Comparison of ENCODE assay signal across 10 cellular contexts in genomic region chr10:97851341-97852001, GRCh38. TPM values are rescaled to one million over a fixed set of nuclear protein-coding genes. Genes with fewer than 3 reads are reported as not detected.
DNase-seq lines count a peak whose midpoint lies in the region; ATAC-seq and TF ChIP-seq lines count a peak whose summit lies in the region.
"Had no signal": no experiment of that assay in that cellular context is flagged by ENCODE, and none has a peak within 500 bp of the region (broad histone marks: within the 10 kb centered on the region; RNA-seq: fewer than 3 reads in every experiment).

No MANE protein-coding gene starts in this region.

- intact Hi-C loops in CD14-positive monocyte (cut with micrococcal nuclease) (no loop called here), aorta (cut with DNase I) (loop anchor here in 1 of 2 donors (5.0 kb wide), 1 partner anchor 49 kb away; no protein-coding TSS in a partner anchor)
- intact Hi-C loops in activated naive CD4-positive, alpha-beta T cell treated with anti-CD3 and anti-CD28 coated beads for 36 hours (cut with micrococcal nuclease), result loop anchor here (5.0 kb wide), 1 partner anchor 286 kb away; no protein-coding TSS in a partner anchor
- intact Hi-C loops in activated T-helper 1 cell treated with anti-CD3 and anti-CD28 coated beads, Interleukin-12 subunit alpha, Interleukin-12 subunit beta, Interleukin-2, Interleukin-4 antibody, amounts not matched to agents 30 ng/mL and 10 ng/mL and 1 ng/mL, durations not matched to agents 14 hours and 24 hours and 36 hours (cut with micrococcal nuclease), result loop anchor here (2.0 kb wide), 1 partner anchor 115 kb away; the partner anchor contains the start of gene ZFYVE27

- peaks cover 44 to 70% (median 55%) of the 10 kb centered on the region in 3 donors for H3K27me3 Mint-ChIP-seq in CD14-positive monocyte (ENCODE audit: low read depth in 3 of 3)
- H3K27me3 Mint-ChIP-seq in activated naive CD4-positive, alpha-beta T cell treated with anti-CD3 and anti-CD28 coated beads for 36 hours (ENCODE audit: low read depth), result no peaks in the 10 kb centered on the region
- peaks cover 15% of the 10 kb centered on the region for H3K27me3 Mint-ChIP-seq in activated T-helper 1 cell treated with anti-CD3 and anti-CD28 coated beads, Interleukin-12 subunit alpha, Interleukin-12 subunit beta, Interleukin-2, Interleukin-4 antibody, amounts not matched to agents 30 ng/mL and 10 ng/mL and 1 ng/mL, durations not matched to agents 14 hours and 24 hours and 36 hours (ENCODE audit: insufficient read depth)

- H3K4me1 ChIP-seq in aorta (ENCODE audit: control insufficient read depth in 1 of 2, insufficient read depth in 2 of 2, low read length in 2 of 2), result no peaks in the 10 kb centered on the region

- DNase-seq in CD14-positive monocyte (ENCODE audit: low spot score) (peak; percentile 11), NCI-H1694 (lab: John Stamatoyannopoulos, UW) (peak; percentile 88), middle frontal gyrus (ENCODE audit: extremely low spot score, low spot score) (peak; percentile 64), COLO668 (lab: John Stamatoyannopoulos, UW; ENCODE audit: unreplicated experiment) (no peak), aorta (no peak)
- DNase-seq in activated naive CD4-positive, alpha-beta T cell treated with anti-CD3 and anti-CD28 coated beads for 36 hours, result peak; percentile 63
- no peak for DNase-seq in activated T-helper 1 cell treated with anti-CD3 and anti-CD28 coated beads, Interleukin-12 subunit alpha, Interleukin-12 subunit beta, Interleukin-2, Interleukin-4 antibody, amounts not matched to agents 30 ng/mL and 10 ng/mL and 1 ng/mL, durations not matched to agents 14 hours and 24 hours and 36 hours (ENCODE audit: low spot score)
- DNase-seq in activated CD8-positive, alpha-beta memory T cell treated with anti-CD3 and anti-CD28 coated beads, Interleukin-2, amount 50 U/mL, for 4 hours, result no peak

- H3K27me3 ChIP-seq in aorta (ENCODE audit: control insufficient read depth in 1 of 2, insufficient read depth in 2 of 2, low read length in 1 of 2), result no peaks in the 10 kb centered on the region

- CTCF ChIA-PET in activated naive CD4-positive, alpha-beta T cell treated with anti-CD3 and anti-CD28 coated beads for 36 hours (lab: Charles Lee), result interaction anchor here (0.6 to 2.6 kb wide), 3 partner anchors 10 to 58 kb away, joined by 3 to 11 read pairs (median 3); no protein-coding TSS in a partner anchor

- peaks cover 11% of the 10 kb centered on the region for H3K4me1 Mint-ChIP-seq in CD14-positive monocyte
- H3K4me1 Mint-ChIP-seq in activated naive CD4-positive, alpha-beta T cell treated with anti-CD3 and anti-CD28 coated beads for 36 hours (ENCODE audit: low read depth), result peaks cover 34% of the 10 kb centered on the region
- peaks cover 31% of the 10 kb centered on the region for H3K4me1 Mint-ChIP-seq in activated T-helper 1 cell treated with anti-CD3 and anti-CD28 coated beads, Interleukin-12 subunit alpha, Interleukin-12 subunit beta, Interleukin-2, Interleukin-4 antibody, amounts not matched to agents 30 ng/mL and 10 ng/mL and 1 ng/mL, durations not matched to agents 14 hours and 24 hours and 36 hours (ENCODE audit: low read depth)

- WGBS in aorta, 2 donors, result 75 to 83% methylated on average over 7 of the region's 7 CpGs

- no peak overlapping the region for H3K27ac ChIP-seq in aorta (ENCODE audit: low read depth in 1 of 2, low read length in 2 of 2)

- no peaks in the 10 kb centered on the region for H3K9me3 ChIP-seq in aorta (ENCODE audit: control insufficient read depth, low read length)

- peak overlapping the region in 1 of 2 donors; percentile 78 for H3K4me3 Mint-ChIP-seq in CD14-positive monocyte
- H3K4me3 Mint-ChIP-seq in activated naive CD4-positive, alpha-beta T cell treated with anti-CD3 and anti-CD28 coated beads for 36 hours, result no peak overlapping the region
- no peak overlapping the region for H3K4me3 Mint-ChIP-seq in activated T-helper 1 cell treated with anti-CD3 and anti-CD28 coated beads, Interleukin-12 subunit alpha, Interleukin-12 subunit beta, Interleukin-2, Interleukin-4 antibody, amounts not matched to agents 30 ng/mL and 10 ng/mL and 1 ng/mL, durations not matched to agents 14 hours and 24 hours and 36 hours
- H3K4me3 Mint-ChIP-seq: dendritic cell treated with granulocyte-macrophage colony-stimulating factor and Interleukin-4, amounts not matched to agents 40 ng/mL and 50 ng/mL, for 4 days had no signal

- TF ChIP-seq CTCF in CD14-positive monocyte (IDR thresholded peaks at IDR 0.05), result no peak

- peaks cover 0 to 17% (median 2%) of the 10 kb centered on the region in 7 donors for H3K9me3 Mint-ChIP-seq in CD14-positive monocyte
- no peaks in the 10 kb centered on the region for H3K9me3 Mint-ChIP-seq in activated naive CD4-positive, alpha-beta T cell treated with anti-CD3 and anti-CD28 coated beads for 36 hours
- no peaks in the 10 kb centered on the region for H3K9me3 Mint-ChIP-seq in activated T-helper 1 cell treated with anti-CD3 and anti-CD28 coated beads, Interleukin-12 subunit alpha, Interleukin-12 subunit beta, Interleukin-2, Interleukin-4 antibody, amounts not matched to agents 30 ng/mL and 10 ng/mL and 1 ng/mL, durations not matched to agents 14 hours and 24 hours and 36 hours
- H3K9me3 Mint-ChIP-seq: dendritic cell treated with granulocyte-macrophage colony-stimulating factor and Interleukin-4, amounts not matched to agents 40 ng/mL and 50 ng/mL, for 4 days; neural crest cell had no signal

- H3K27ac Mint-ChIP-seq in CD14-positive monocyte, result no peak overlapping the region
- no peak overlapping the region for H3K27ac Mint-ChIP-seq in activated naive CD4-positive, alpha-beta T cell treated with anti-CD3 and anti-CD28 coated beads for 36 hours
- no peak overlapping the region for H3K27ac Mint-ChIP-seq in activated T-helper 1 cell treated with anti-CD3 and anti-CD28 coated beads, Interleukin-12 subunit alpha, Interleukin-12 subunit beta, Interleukin-2, Interleukin-4 antibody, amounts not matched to agents 30 ng/mL and 10 ng/mL and 1 ng/mL, durations not matched to agents 14 hours and 24 hours and 36 hours
- H3K27ac Mint-ChIP-seq: dendritic cell treated with granulocyte-macrophage colony-stimulating factor and Interleukin-4, amounts not matched to agents 40 ng/mL and 50 ng/mL, for 4 days had no signal

- no peak for ATAC-seq in aorta (ENCODE audit: low FRiP score)

- H3K36me3 Mint-ChIP-seq in CD14-positive monocyte, result peaks cover 0 to 1% of the 10 kb centered on the region in 2 donors
- H3K36me3 Mint-ChIP-seq in activated naive CD4-positive, alpha-beta T cell treated with anti-CD3 and anti-CD28 coated beads for 36 hours (ENCODE audit: low read depth), result no peaks in the 10 kb centered on the region
- H3K36me3 Mint-ChIP-seq in activated T-helper 1 cell treated with anti-CD3 and anti-CD28 coated beads, Interleukin-12 subunit alpha, Interleukin-12 subunit beta, Interleukin-2, Interleukin-4 antibody, amounts not matched to agents 30 ng/mL and 10 ng/mL and 1 ng/mL, durations not matched to agents 14 hours and 24 hours and 36 hours (ENCODE audit: low read depth), result no peaks in the 10 kb centered on the region

- no peaks in the 10 kb centered on the region for H3K36me3 ChIP-seq in aorta (ENCODE audit: control insufficient read depth in 1 of 2, insufficient read depth in 2 of 2, low read length in 1 of 2)

- H3K4me3 ChIP-seq in aorta (ENCODE audit: low read length in 2 of 2), result no peak overlapping the region

RNA-seq across cellular contexts. Expression of gene GOLGA7B, which starts 1.8 kb away (rescaled TPM):
- not detected for polyA plus RNA-seq in CD14-positive monocyte
- total RNA-seq in activated naive CD4-positive, alpha-beta T cell treated with anti-CD3 and anti-CD28 coated beads for 36 hours, result under 1 TPM; 0.25 to 0.31 TPM
- total RNA-seq in activated T-helper 1 cell treated with anti-CD3 and anti-CD28 coated beads, Interleukin-12 subunit alpha, Interleukin-12 subunit beta, Interleukin-2, Interleukin-4 antibody, amounts not matched to agents 30 ng/mL and 10 ng/mL and 1 ng/mL, durations not matched to agents 14 hours and 24 hours and 36 hours, result 0.26 and 0.29 TPM in 2 replicates
- under 1 TPM; 0.36 to 0.45 TPM for total RNA-seq in aorta
- polyA plus RNA-seq in aorta, result under 1 TPM; 0.13 to 0.41 TPM

Comparison
In these comparisons a context has a peak if more than half of its experiments do, and no peak if none do; other contexts are left out.
1. DNase-seq: peak in CD14-positive monocyte (single experiment), NCI-H1694 (single experiment), activated naive CD4-positive, alpha-beta T cell treated with anti-CD3 and anti-CD28 coated beads for 36 hours (single experiment) and middle frontal gyrus (single experiment); none in activated T-helper 1 cell treated with anti-CD3 and anti-CD28 coated beads, Interleukin-12 subunit alpha, Interleukin-12 subunit beta, Interleukin-2, Interleukin-4 antibody, amounts not matched to agents 30 ng/mL and 10 ng/mL and 1 ng/mL, durations not matched to agents 14 hours and 24 hours and 36 hours (single experiment), COLO668 (single experiment), activated CD8-positive, alpha-beta memory T cell treated with anti-CD3 and anti-CD28 coated beads, Interleukin-2, amount 50 U/mL, for 4 hours (single experiment) and aorta (0 of 2).
2. intact Hi-C loops: an anchor here in activated naive CD4-positive, alpha-beta T cell treated with anti-CD3 and anti-CD28 coated beads for 36 hours (5.0 kb wide) and activated T-helper 1 cell treated with anti-CD3 and anti-CD28 coated beads, Interleukin-12 subunit alpha, Interleukin-12 subunit beta, Interleukin-2, Interleukin-4 antibody, amounts not matched to agents 30 ng/mL and 10 ng/mL and 1 ng/mL, durations not matched to agents 14 hours and 24 hours and 36 hours (2.0 kb wide); none called in CD14-positive monocyte.